ENCODE assay signal across 8 cellular contexts in genomic region chr19:52336117-52336811, GRCh38. TPM values are rescaled to one million over a fixed set of nuclear protein-coding genes. Genes with fewer than 3 reads are reported as not detected.
DNase-seq lines count a peak whose midpoint lies in the region; ATAC-seq, FAIRE-seq and TF ChIP-seq lines count a peak whose summit lies in the region.

Gene ZNF610, plus strand, starts transcription at chr19:52336243. Its CDS starts 12,930 bp downstream, at chr19:52349173.

- peaks cover 51% of the 10 kb centered on the region for H3K9me3 Mint-ChIP-seq in activated T-helper 2 cell treated with anti-CD3 and anti-CD28 coated beads, Interferon-gamma antibody, Interleukin-2, Interleukin-4, amounts not matched to agents 10 μg/mL and 5 μg/mL and 100 μg/mL, durations not matched to agents 14 hours and 24 hours and 36 hours
- peaks cover 7 to 14% of the 10 kb centered on the region in 2 donors for H3K9me3 Mint-ChIP-seq in natural killer cell

- DNase-seq in GM12891 (ENCODE audit: insufficient read length, low spot score) = peak; percentile 71
- DNase-seq in activated T-helper 2 cell treated with anti-CD3 and anti-CD28 coated beads, Interferon-gamma antibody, Interleukin-2, Interleukin-4, amounts not matched to agents 10 μg/mL and 5 μg/mL and 100 μg/mL, durations not matched to agents 14 hours and 24 hours and 36 hours (ENCODE audit: low spot score) = peak; percentile 82
- peak; percentile 75 for DNase-seq in fibroblast of the aortic adventitia (ENCODE audit: low read depth)
- DNase-seq in natural killer cell = peak; percentile 92
- DNase-seq in stimulated activated CD8-positive, alpha-beta memory T cell treated with anti-CD3 and anti-CD28 coated beads, Interleukin-7, amount 100 ng/mL, for 48 hours (ENCODE audit: extremely low read depth in 1 of 2, low read depth in 1 of 2) = peak; percentile 61 to 80
- DNase-seq in KBM-7 = no peak

- peak within 1 kb of the TSS; percentile 82 for H3K4me3 ChIP-seq in fibroblast of the aortic adventitia (ENCODE audit: low read depth, low read length)

- in situ Hi-C loops in KBM-7 (cut with MboI; ENCODE audit: low pct_unique_long_range_greater_than_20kb, low sequenced_read_pairs) = no loop called here

- H3K27ac Mint-ChIP-seq in activated T-helper 2 cell treated with anti-CD3 and anti-CD28 coated beads, Interferon-gamma antibody, Interleukin-2, Interleukin-4, amounts not matched to agents 10 μg/mL and 5 μg/mL and 100 μg/mL, durations not matched to agents 14 hours and 24 hours and 36 hours = peak within 1 kb of the TSS; percentile 92
- peak within 1 kb of the TSS; percentile 89 to 92 for H3K27ac Mint-ChIP-seq in natural killer cell

- no peaks in the 10 kb centered on the region for H3K27me3 Mint-ChIP-seq in activated T-helper 2 cell treated with anti-CD3 and anti-CD28 coated beads, Interferon-gamma antibody, Interleukin-2, Interleukin-4, amounts not matched to agents 10 μg/mL and 5 μg/mL and 100 μg/mL, durations not matched to agents 14 hours and 24 hours and 36 hours (ENCODE audit: low read depth)
- H3K27me3 Mint-ChIP-seq in natural killer cell (ENCODE audit: low read depth in 2 of 2) = no peaks in the 10 kb centered on the region

- intact Hi-C loops in activated T-helper 2 cell treated with anti-CD3 and anti-CD28 coated beads, Interferon-gamma antibody, Interleukin-2, Interleukin-4, amounts not matched to agents 10 μg/mL and 5 μg/mL and 100 μg/mL, durations not matched to agents 14 hours and 24 hours and 36 hours (cut with micrococcal nuclease) = loop anchor here (1.0 to 5.0 kb wide), 2 partner anchors 61 to 67 kb away; partner anchors contain the start of genes ZNF528 and ZNF766
- intact Hi-C loops in natural killer cell (cut with micrococcal nuclease) = loop anchor here (1.0 to 5.0 kb wide), 3 partner anchors 34 to 164 kb away; partner anchors contain the start of genes ZNF480 and ZNF836

- FAIRE-seq in GM12891 (lab: Jason Lieb, UNC) = peak; percentile 92

- ATAC-seq in HG03565 (IDR thresholded peaks at IDR 0.05; ENCODE audit: unreplicated experiment) (peak; percentile 48), natural killer cell (peak; percentile 95 to 99 (median 98))

- peaks cover 30% of the 10 kb centered on the region for H3K36me3 Mint-ChIP-seq in activated T-helper 2 cell treated with anti-CD3 and anti-CD28 coated beads, Interferon-gamma antibody, Interleukin-2, Interleukin-4, amounts not matched to agents 10 μg/mL and 5 μg/mL and 100 μg/mL, durations not matched to agents 14 hours and 24 hours and 36 hours (ENCODE audit: low read depth)
- peaks cover 26% of the 10 kb centered on the region for H3K36me3 Mint-ChIP-seq in natural killer cell

- peaks cover 8% of the 10 kb centered on the region for H3K4me1 Mint-ChIP-seq in activated T-helper 2 cell treated with anti-CD3 and anti-CD28 coated beads, Interferon-gamma antibody, Interleukin-2, Interleukin-4, amounts not matched to agents 10 μg/mL and 5 μg/mL and 100 μg/mL, durations not matched to agents 14 hours and 24 hours and 36 hours (ENCODE audit: low read depth)
- peaks cover 13 to 17% of the 10 kb centered on the region in 2 donors for H3K4me1 Mint-ChIP-seq in natural killer cell

- TF ChIP-seq CTCF in fibroblast of the aortic adventitia (IDR thresholded peaks at IDR 0.05; ENCODE audit: insufficient read depth, low read length) (no peak), natural killer cell (IDR thresholded peaks at IDR 0.05) (no peak)

- peak within 1 kb of the TSS; percentile 91 for H3K4me3 Mint-ChIP-seq in activated T-helper 2 cell treated with anti-CD3 and anti-CD28 coated beads, Interferon-gamma antibody, Interleukin-2, Interleukin-4, amounts not matched to agents 10 μg/mL and 5 μg/mL and 100 μg/mL, durations not matched to agents 14 hours and 24 hours and 36 hours (ENCODE audit: low read depth)
- peak within 1 kb of the TSS; percentile 95 for H3K4me3 Mint-ChIP-seq in natural killer cell

- peak; percentile 57; the same call in 1 of the 2 replicates for TF ChIP-seq POLR2A in GM12891 (IDR thresholded peaks at IDR 0.05; ENCODE audit: low read depth, low read length)

TF ChIP-seq in GM12891, 5 proteins besides CTCF, POLR2A, EP300 and RAD21:
- TF ChIP-seq PAX5 (IDR thresholded peaks at IDR 0.05; ENCODE audit: insufficient read depth, low read length, severe bottlenecking) (no peak), TAF1 (IDR thresholded peaks at IDR 0.05; ENCODE audit: low read depth, low read length) (peak; percentile 66; the same call in 1 of the 2 replicates), POU2F2 (IDR thresholded peaks at IDR 0.05; ENCODE audit: low read depth, low read length) (peak; percentile 67; the same call in 1 of the 2 replicates), SPI1 (IDR thresholded peaks at IDR 0.05; ENCODE audit: low read depth, low read length) (no peak), POLR2AphosphoS5 (IDR thresholded peaks at IDR 0.05; ENCODE audit: low read depth, low read length) (peak; percentile 79; the same call in 1 of the 2 replicates)

TF ChIP-seq in PFSK-1, 5 proteins besides CTCF, POLR2A, EP300 and RAD21:
- TF ChIP-seq TAF1 (IDR thresholded peaks at IDR 0.05; ENCODE audit: borderline replicate concordance, insufficient read depth, low read length) = 0 out of 2 replicates have a peak, but pooled peaks have one; percentile 15
- no peak for TF ChIP-seq FOXP2 (optimal IDR thresholded peaks at IDR 0.05; ENCODE audit: borderline replicate concordance, extremely low read depth, extremely low read length, insufficient read depth)
- TF ChIP-seq SIN3A (IDR thresholded peaks at IDR 0.05; ENCODE audit: borderline replicate concordance, insufficient read depth, low read length) = no peak
- TF ChIP-seq POLR2AphosphoS5 (IDR thresholded peaks at IDR 0.05; ENCODE audit: low read depth, low read length) = peak; percentile 31; the same call in 1 of the 2 replicates
- no peak for TF ChIP-seq REST (IDR thresholded peaks at IDR 0.05; ENCODE audit: insufficient read depth in 1 of 2, low read depth in 2 of 2, low read length in 2 of 2)

RNA-seq across cellular contexts. Expression of gene ZNF610, which starts in this region (rescaled TPM):
- polyA plus RNA-seq in GM12891 (2012; ENCODE audit: low read depth, missing spikeins) = 1.1 TPM
- polyA plus RNA-seq in PFSK-1 (2012; ENCODE audit: insufficient read length, low read depth) = 0.68 TPM
- 0.50 and 1.1 TPM in 2 replicates for total RNA-seq in activated T-helper 2 cell treated with anti-CD3 and anti-CD28 coated beads, Interferon-gamma antibody, Interleukin-2, Interleukin-4, amounts not matched to agents 10 μg/mL and 5 μg/mL and 100 μg/mL, durations not matched to agents 14 hours and 24 hours and 36 hours
- total RNA-seq in fibroblast of the aortic adventitia (ENCODE audit: low replicate concordance) (1.7 and 2.3 TPM in 2 replicates), natural killer cell (under 1 TPM; 0.68 to 0.86 (median 0.82) TPM)

Comparison
In these comparisons a context has a peak if more than half of its experiments do, and no peak if none do; other contexts are left out.
1. Peak in DNase-seq and ATAC-seq in natural killer cell; RNA of the gene not detected or under 1 TPM.